Comparison of ENCODE assay signal across 8 cellular contexts in genomic region chr13:112586334-112586733, GRCh38. TPM values are rescaled to one million over a fixed set of nuclear protein-coding genes. Genes with fewer than 3 reads are reported as not detected.
DNase-seq lines count a peak whose midpoint lies in the region; ATAC-seq and TF ChIP-seq lines count a peak whose summit lies in the region.

No MANE protein-coding gene starts in this region.

- no peaks in the 10 kb centered on the region for H3K9me3 ChIP-seq in Panc1 (ENCODE audit: control insufficient read depth, insufficient read depth, low read depth, low read length)
- H3K9me3 ChIP-seq in gastroesophageal sphincter: no peaks in the 10 kb centered on the region
- no peaks in the 10 kb centered on the region for H3K9me3 ChIP-seq in subcutaneous abdominal adipose tissue (ENCODE audit: control insufficient read depth in 5 of 5, low read length in 5 of 5)

- no peak for ATAC-seq in activated T-cell treated with anti-CD3 and anti-CD28 coated beads, Interleukin-2, amount 50 U/mL, for 72 hours (replicated peaks in 1 of 2)
- ATAC-seq in Panc1 (no peak), gastroesophageal sphincter (no peak)

- H3K27ac ChIP-seq in Panc1 (ENCODE audit: low read length) (peak overlapping the region; percentile 95), gastroesophageal sphincter (peak overlapping the region in 3 of 4 donors; percentile 97 to 98 (median 97)), subcutaneous abdominal adipose tissue (ENCODE audit: low read depth, low read length) (peak overlapping the region; percentile 95)

- H3K36me3 ChIP-seq in Panc1 (ENCODE audit: control insufficient read depth, insufficient read depth, low read length) (no peaks in the 10 kb centered on the region; the same call in none of the 2 replicates), gastroesophageal sphincter (no peaks in the 10 kb centered on the region), subcutaneous abdominal adipose tissue (ENCODE audit: control insufficient read depth in 5 of 5, insufficient read depth in 5 of 5, low read length in 5 of 5) (peaks cover 0 to 2% (median 0%) of the 10 kb centered on the region in 5 donors)

- CTCF ChIA-PET in Panc1 (lab: Charles Lee): no interaction called here

- H3K4me1 Mint-ChIP-seq in activated T-cell treated with anti-CD3 and anti-CD28 coated beads, Interleukin-2, amount 50 U/mL, for 72 hours (ENCODE audit: low read depth): peaks cover 59% of the 10 kb centered on the region

- TF ChIP-seq POLR2A in gastroesophageal sphincter (IDR thresholded peaks at IDR 0.05): no peak

- TF ChIP-seq CTCF in Panc1 (IDR thresholded peaks at IDR 0.05) (no peak), gastroesophageal sphincter (IDR thresholded peaks at IDR 0.05) (no peak)

- WGBS in gastroesophageal sphincter (ENCODE audit: low coverage in 1 of 2), 2 donors: 64 to 82% methylated on average over 3 of the region's 3 CpGs

- TF ChIP-seq EP300 in gastroesophageal sphincter (IDR thresholded peaks at IDR 0.05): no peak

- H3K9ac ChIP-seq in subcutaneous abdominal adipose tissue (ENCODE audit: low read length in 5 of 5): no peak overlapping the region

- no peaks in the 10 kb centered on the region for H3K9me3 Mint-ChIP-seq in activated T-cell treated with anti-CD3 and anti-CD28 coated beads, Interleukin-2, amount 50 U/mL, for 72 hours

- no peak for DNase-seq in activated T-cell treated with anti-CD3 and anti-CD28 coated beads, Interleukin-2, amount 50 U/mL, for 72 hours
- DNase-seq in activated T-cell treated with anti-CD3 and anti-CD28 coated beads for 4 hours (no peak), Panc1 (ENCODE audit: low read depth, low spot score) (no peak), GOT3 (lab: John Stamatoyannopoulos, UW) (no peak), ecto neural progenitor cell (ENCODE audit: low spot score) (no peak)
- no peak for DNase-seq in effector CD4-positive, alpha-beta T cell

- H3K4me3 ChIP-seq in Panc1 (ENCODE audit: low read depth in 2 of 2, low read length in 2 of 2) (peak overlapping the region; percentile 79 to 81; a peak in 3 of 4 replicates), gastroesophageal sphincter (peak overlapping the region in 1 of 2 donors; percentile 94), subcutaneous abdominal adipose tissue (ENCODE audit: low read depth in 1 of 5, low read length in 5 of 5) (peak overlapping the region in 1 of 5 donors; percentile 80)

- peaks cover 16% of the 10 kb centered on the region for H3K4me1 ChIP-seq in Panc1 (ENCODE audit: control insufficient read depth, insufficient read depth, low read length)
- peaks cover 0 to 55% (median 12%) of the 10 kb centered on the region in 3 donors for H3K4me1 ChIP-seq in gastroesophageal sphincter
- H3K4me1 ChIP-seq in subcutaneous abdominal adipose tissue (ENCODE audit: control insufficient read depth in 5 of 5, insufficient read depth in 5 of 5, low read length in 5 of 5): peaks cover 6 to 38% (median 18%) of the 10 kb centered on the region in 5 donors

- peak overlapping the region; percentile 88 to 97 for H3K4me3 Mint-ChIP-seq in activated T-cell treated with anti-CD3 and anti-CD28 coated beads, Interleukin-2, amount 50 U/mL, for 72 hours

- POLR2A ChIA-PET in Panc1 (lab: Charles Lee): interaction anchor here (0.7 kb wide), 1 partner anchor 12 kb away, joined by 5 read pairs; no protein-coding TSS in a partner anchor

- intact Hi-C loops in Panc1 (cut with micrococcal nuclease; ENCODE audit: unreplicated experiment): no loop called here

- peaks cover 7 to 12% of the 10 kb centered on the region in 2 donors for H3K36me3 Mint-ChIP-seq in activated T-cell treated with anti-CD3 and anti-CD28 coated beads, Interleukin-2, amount 50 U/mL, for 72 hours (ENCODE audit: insufficient read depth in 2 of 2)

- peak overlapping the region; percentile 99 for H3K27ac Mint-ChIP-seq in activated T-cell treated with anti-CD3 and anti-CD28 coated beads, Interleukin-2, amount 50 U/mL, for 72 hours

- in situ Hi-C loops in Panc1 (cut with HindIII; ENCODE audit: low pct_unique_long_range_greater_than_20kb, low sequenced_read_pairs): no loop called here

- BruUV-seq in Panc1 (replicated peaks; lab: Mats Ljungman, UMichigan): no TSS peak

- H3K27me3 Mint-ChIP-seq in activated T-cell treated with anti-CD3 and anti-CD28 coated beads, Interleukin-2, amount 50 U/mL, for 72 hours (ENCODE audit: low read depth): no peaks in the 10 kb centered on the region

- no peaks in the 10 kb centered on the region for H3K27me3 ChIP-seq in Panc1 (ENCODE audit: control insufficient read depth, insufficient read depth, low read length)
- H3K27me3 ChIP-seq in gastroesophageal sphincter: no peaks in the 10 kb centered on the region
- no peaks in the 10 kb centered on the region for H3K27me3 ChIP-seq in subcutaneous abdominal adipose tissue (ENCODE audit: control insufficient read depth in 5 of 5, insufficient read depth in 4 of 5, low read length in 5 of 5)

RNA-seq across cellular contexts. Expression of gene TUBGCP3, which starts 1.6 kb away (rescaled TPM):
- 10 to 100 TPM; 53.9 to 59.6 TPM for total RNA-seq in activated T-cell treated with anti-CD3 and anti-CD28 coated beads, Interleukin-2, amount 50 U/mL, for 72 hours
- total RNA-seq in Panc1 (2021; ENCODE audit: unreplicated experiment) (28.4 TPM), gastroesophageal sphincter (10 to 100 TPM; 25.6 to 37.8 (median 28.9) TPM)
- 18.2 TPM for polyA plus RNA-seq in Panc1 (2012; ENCODE audit: insufficient read length)
